8 cellular contexts compared by ENCODE assay signal in the genomic region with DNA sequence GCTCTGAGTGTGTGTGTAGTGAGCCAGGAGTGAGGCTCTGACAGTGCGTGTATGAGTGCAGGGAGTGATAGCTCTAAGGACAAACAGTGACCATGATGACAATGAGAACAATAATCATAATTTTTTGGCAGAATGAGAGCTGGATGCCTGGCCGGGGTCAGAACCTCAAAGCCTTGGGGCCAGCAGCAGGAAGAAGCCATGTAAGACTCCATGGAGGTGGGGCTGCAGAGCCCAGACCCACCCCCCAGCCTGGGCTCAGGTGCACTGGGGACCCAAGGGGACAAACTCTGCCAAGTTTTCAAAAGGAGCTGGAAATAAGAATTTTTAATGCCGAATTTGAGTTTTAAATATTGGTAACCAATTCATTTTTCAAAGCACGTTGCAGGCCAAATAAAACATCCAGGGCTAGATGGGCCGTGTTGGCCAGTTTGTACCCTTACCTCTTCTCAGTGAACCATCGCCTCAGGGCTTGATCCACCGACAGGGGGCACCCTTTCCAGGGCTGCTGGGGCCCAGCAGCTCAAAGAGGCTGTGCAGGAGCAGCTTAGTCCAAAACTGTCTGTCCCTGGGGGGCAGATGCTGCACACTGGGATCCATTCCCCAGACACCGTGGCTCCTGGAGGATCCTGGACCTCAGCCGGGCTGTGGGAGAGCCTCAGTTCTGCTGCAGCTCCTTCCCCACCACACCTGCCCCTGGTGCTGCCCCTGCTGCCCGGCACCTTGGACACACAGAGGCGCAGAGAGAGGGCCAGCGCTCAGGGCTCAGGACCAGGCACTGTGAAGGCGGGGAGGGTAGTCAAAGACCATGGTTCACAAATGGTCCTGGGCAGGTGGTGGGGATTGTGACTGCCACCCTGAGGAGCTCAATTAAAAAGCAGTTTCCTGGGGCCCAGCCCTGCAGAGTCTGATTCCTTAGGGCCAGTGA.
DNase-seq lines count a peak whose midpoint lies in the region; ATAC-seq and TF ChIP-seq lines count a peak whose summit lies in the region.

No MANE protein-coding gene starts in this region.

- TF ChIP-seq CTCF in DND-41 (IDR thresholded peaks at IDR 0.05; ENCODE audit: borderline replicate concordance, extremely low read depth, low read length, poor library complexity, severe bottlenecking): peak; percentile 43

- in situ Hi-C loops in HAP-1 (cut with MboI; ENCODE audit: low sequenced_read_pairs): no loop called here

- peak; percentile 14 for DNase-seq in DND-41
- DNase-seq in HAP-1 (ENCODE audit: low spot score in 2 of 2): peak; percentile 7 to 78
- DNase-seq in activated CD4-positive, alpha-beta memory T cell treated with anti-CD3 and anti-CD28 coated beads for 36 hours: peak; percentile 37
- peak; percentile 84 for DNase-seq in mesenteric fat pad (ENCODE audit: low spot score)
- no peak for DNase-seq in NOMO-1 treated with dmso at 0.1 percent for 144 hours (lab: John Stamatoyannopoulos, UW; ENCODE audit: unreplicated experiment)
- no peak for DNase-seq in Kasumi-1 (lab: John Stamatoyannopoulos, UW)
- DNase-seq in kidney tubule cell (ENCODE audit: low spot score): no peak
- DNase-seq in central memory CD4-positive, alpha-beta T cell: no peak

- H3K79me2 ChIP-seq in DND-41 (ENCODE audit: insufficient read depth, low read length): no peaks in the 10 kb centered on the region

- no peaks in the 10 kb centered on the region for H3K4me1 ChIP-seq in DND-41 (ENCODE audit: insufficient read depth, low read length)
- H3K4me1 ChIP-seq in HAP-1: no peaks in the 10 kb centered on the region

- ATAC-seq in DND-41 (ENCODE audit: insufficient read depth, low read depth): no peak

- H3K4me3 ChIP-seq in DND-41 (ENCODE audit: low read depth in 1 of 2, low read length in 2 of 2): no peak overlapping the region
- H3K4me3 ChIP-seq in HAP-1: no peak overlapping the region

- H3K4me1 Mint-ChIP-seq in activated CD4-positive, alpha-beta memory T cell treated with anti-CD3 and anti-CD28 coated beads for 36 hours (ENCODE audit: low read depth): no peaks in the 10 kb centered on the region

- POLR2A ChIA-PET in activated CD4-positive, alpha-beta memory T cell treated with anti-CD3 and anti-CD28 coated beads for 36 hours (lab: Charles Lee): no interaction called here

- H3K36me3 Mint-ChIP-seq in activated CD4-positive, alpha-beta memory T cell treated with anti-CD3 and anti-CD28 coated beads for 36 hours: no peaks in the 10 kb centered on the region

- H2AFZ ChIP-seq in DND-41 (ENCODE audit: low read depth, low read length): no peak overlapping the region

- CTCF ChIA-PET in activated CD4-positive, alpha-beta memory T cell treated with anti-CD3 and anti-CD28 coated beads for 36 hours (lab: Charles Lee): interaction anchor here (0.6 to 1.7 kb wide), 6 partner anchors 14 to 174 kb away, joined by 3 to 9 read pairs (median 4); no protein-coding TSS in a partner anchor

- H3K9ac ChIP-seq in DND-41 (ENCODE audit: low read depth, low read length): no peak overlapping the region

- H3K27me3 ChIP-seq in DND-41 (ENCODE audit: insufficient read depth, low read length, poor library complexity): no peaks in the 10 kb centered on the region
- no peaks in the 10 kb centered on the region for H3K27me3 ChIP-seq in HAP-1 (ENCODE audit: low read depth)

- H3K9me3 ChIP-seq in DND-41 (ENCODE audit: insufficient read depth, low read length, severe bottlenecking): no peaks in the 10 kb centered on the region
- no peaks in the 10 kb centered on the region for H3K9me3 ChIP-seq in HAP-1

- H3K27me3 Mint-ChIP-seq in activated CD4-positive, alpha-beta memory T cell treated with anti-CD3 and anti-CD28 coated beads for 36 hours: peaks cover 2% of the 10 kb centered on the region

- H4K20me1 ChIP-seq in DND-41 (ENCODE audit: insufficient read depth, low read length): no peaks in the 10 kb centered on the region

- no peak overlapping the region for H3K27ac Mint-ChIP-seq in activated CD4-positive, alpha-beta memory T cell treated with anti-CD3 and anti-CD28 coated beads for 36 hours

- H3K36me3 ChIP-seq in DND-41 (ENCODE audit: insufficient read depth, low read length): no peaks in the 10 kb centered on the region
- no peaks in the 10 kb centered on the region for H3K36me3 ChIP-seq in HAP-1 (replicated peaks)

- H3K9me3 Mint-ChIP-seq in activated CD4-positive, alpha-beta memory T cell treated with anti-CD3 and anti-CD28 coated beads for 36 hours: no peaks in the 10 kb centered on the region

- intact Hi-C loops in activated CD4-positive, alpha-beta memory T cell treated with anti-CD3 and anti-CD28 coated beads for 36 hours (cut with micrococcal nuclease): no loop called here

- no peak overlapping the region for H3K27ac ChIP-seq in DND-41 (ENCODE audit: low read length)

- H3K4me3 Mint-ChIP-seq in activated CD4-positive, alpha-beta memory T cell treated with anti-CD3 and anti-CD28 coated beads for 36 hours: no peak overlapping the region

- no peak overlapping the region for H3K4me2 ChIP-seq in DND-41 (ENCODE audit: insufficient read depth, low read length)

Comparison
In these comparisons a context has a peak if more than half of its experiments do, and no peak if none do; other contexts are left out.
1. DNase-seq: peak in DND-41 (single experiment), HAP-1 (2 of 2), activated CD4-positive, alpha-beta memory T cell treated with anti-CD3 and anti-CD28 coated beads for 36 hours (single experiment) and mesenteric fat pad (single experiment); none in NOMO-1 treated with dmso at 0.1 percent for 144 hours (single experiment), Kasumi-1 (0 of 2), kidney tubule cell (single experiment) and central memory CD4-positive, alpha-beta T cell (single experiment).